In the genomic region with DNA sequence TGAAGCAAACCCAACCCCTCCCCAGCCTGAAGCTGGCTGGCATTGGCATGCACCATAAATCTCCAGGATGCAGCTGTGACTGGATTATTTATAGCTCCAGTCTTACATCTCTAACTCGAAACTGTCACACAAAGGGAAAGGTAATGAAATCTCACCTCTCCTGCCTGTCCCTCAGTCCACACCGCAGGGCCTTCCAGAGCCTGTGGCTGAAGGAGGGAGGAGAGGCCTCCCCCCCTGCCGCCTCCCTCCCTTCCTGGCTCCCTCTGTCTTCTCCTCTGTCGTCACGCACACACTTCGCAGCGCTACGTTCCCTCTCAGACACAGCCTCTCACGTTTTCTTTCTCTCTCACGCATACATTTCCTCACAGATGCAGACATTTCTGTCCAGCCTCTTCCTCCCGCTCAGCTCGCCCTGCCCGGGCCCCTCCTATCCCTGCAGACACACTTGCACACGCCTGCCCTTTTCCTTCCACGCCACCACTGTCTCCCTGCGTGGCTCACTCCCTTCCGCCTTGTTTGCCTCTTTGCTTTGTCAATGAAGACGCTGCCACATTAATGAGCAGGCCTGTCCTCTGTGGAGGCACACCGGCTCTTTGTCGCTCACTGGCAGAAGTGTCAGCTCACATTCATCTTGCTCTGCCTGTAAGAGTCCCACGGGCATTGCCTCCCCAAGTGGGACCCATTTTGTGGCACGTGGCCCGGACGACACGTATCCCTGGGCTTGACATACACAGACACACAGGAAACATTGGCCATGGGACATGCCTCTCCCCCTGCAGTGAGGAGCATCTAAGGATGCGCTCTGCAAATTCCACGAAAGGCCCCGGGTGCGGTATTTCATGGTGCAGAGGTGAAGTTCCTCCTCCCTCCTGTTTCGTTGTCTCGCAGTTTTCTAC, we compare ENCODE assay signal across 8 cellular contexts. TPM values are rescaled to one million over a fixed set of nuclear protein-coding genes. Genes with fewer than 3 reads are reported as not detected.
DNase-seq lines count a peak whose midpoint lies in the region; ATAC-seq, FAIRE-seq and TF ChIP-seq lines count a peak whose summit lies in the region.

No MANE protein-coding gene starts in this region.

- ATAC-seq in stimulated activated naive CD8-positive, alpha-beta T cell treated with anti-CD3 and anti-CD28 coated beads, Interleukin-15, Interleukin-2, amounts not matched to agents 100 U/mL and 50 U/mL, for 24 hours, result no peak
- peak; percentile 57 for ATAC-seq in GM12878

- TF ChIP-seq POLR2A in GM12878 (IDR thresholded peaks at IDR 0.05; ENCODE audit: low read depth, low read length), result peak; percentile 57

- TF ChIP-seq CTCF in GM12878 (IDR thresholded peaks at IDR 0.05 in 2 of 3, conservative IDR thresholded peaks at IDR 0.05 in 1 of 3; ENCODE audit: control insufficient read depth in 2 of 3, extremely low read depth in 1 of 3, insufficient read depth in 1 of 3, low read depth in 3 of 3, low read length in 3 of 3), result no peak
- TF ChIP-seq CTCF in mesothelial cell of epicardium (IDR thresholded peaks at IDR 0.05; ENCODE audit: unreplicated experiment), result no peak

- peak overlapping the region; percentile 98 for H2AFZ ChIP-seq in GM12878 (ENCODE audit: control insufficient read depth, low read depth, low read length)

- no peaks in the 10 kb centered on the region for H3K36me3 Mint-ChIP-seq in stimulated activated naive CD8-positive, alpha-beta T cell treated with anti-CD3 and anti-CD28 coated beads, Interleukin-15, Interleukin-2, amounts not matched to agents 100 ng/mL and 50 ng/mL, for 24 hours (ENCODE audit: low read depth)
- H3K36me3 Mint-ChIP-seq in mesothelial cell of epicardium, result no peaks in the 10 kb centered on the region

- intact Hi-C loops in GM12878 (cut with micrococcal nuclease; ENCODE audit: unreplicated experiment), result no loop called here

- H4K20me1 ChIP-seq in GM12878 (ENCODE audit: control insufficient read depth, insufficient read depth), result no peaks in the 10 kb centered on the region

- no peak for DNase-seq in stimulated activated naive CD8-positive, alpha-beta T cell treated with anti-CD3 and anti-CD28 coated beads, Interleukin-15, Interleukin-2, amounts not matched to agents 100 U/mL and 50 U/mL, for 24 hours
- DNase-seq in NCI-H2107 treated with DMSO at 0.1 percent for 48 hours (lab: John Stamatoyannopoulos, UW; ENCODE audit: unreplicated experiment) (peak; percentile 85), GM12878 (ENCODE audit: low read depth, low spot score) (no peak), mesothelial cell of epicardium (ENCODE audit: low spot score in 2 of 2, unreplicated experiment in 2 of 2) (peak in 1 of 2 experiments; percentile 69), midbrain (lab: John Stamatoyannopoulos, UW) (no peak), NCI-H1930 (lab: John Stamatoyannopoulos, UW) (no peak), NCI-H774 (lab: John Stamatoyannopoulos, UW) (no peak)

- no peak for TF ChIP-seq EP300 in GM12878 (IDR thresholded peaks at IDR 0.05; ENCODE audit: borderline replicate concordance in 1 of 2, control insufficient read depth in 1 of 2, low read depth in 2 of 2, low read length in 2 of 2)

- H3K9ac ChIP-seq in GM12878 (ENCODE audit: control insufficient read depth, insufficient read depth, low read length), result peak overlapping the region; percentile 63

- peak overlapping the region; percentile 75 for H3K4me2 ChIP-seq in GM12878 (ENCODE audit: control insufficient read depth, insufficient read depth)

- no peaks in the 10 kb centered on the region for H3K27me3 ChIP-seq in GM12878 (replicated peaks in 1 of 2; ENCODE audit: control insufficient read depth in 2 of 2, insufficient read depth in 2 of 2, low read length in 1 of 2)

- in situ Hi-C loops in GM12878 (cut with MboI), result no loop called here

- H3K4me3 ChIP-seq in GM12878, result peak overlapping the region; percentile 56; the same call in 1 of the 2 replicates

- POLR2A ChIA-PET in GM12878 (lab: Charles Lee), result interaction anchor here (0.6 to 1.0 kb wide), 3 partner anchors 22 to 615 kb away, joined by 4 to 6 read pairs (median 4); no protein-coding TSS in a partner anchor

- H3K4me3 Mint-ChIP-seq in stimulated activated naive CD8-positive, alpha-beta T cell treated with anti-CD3 and anti-CD28 coated beads, Interleukin-15, Interleukin-2, amounts not matched to agents 100 ng/mL and 50 ng/mL, for 24 hours, result peak overlapping the region; percentile 44
- H3K4me3 Mint-ChIP-seq in mesothelial cell of epicardium, result peak overlapping the region; percentile 27

- H3K4me1 Mint-ChIP-seq in stimulated activated naive CD8-positive, alpha-beta T cell treated with anti-CD3 and anti-CD28 coated beads, Interleukin-15, Interleukin-2, amounts not matched to agents 100 ng/mL and 50 ng/mL, for 24 hours (ENCODE audit: low read depth), result peaks cover 27% of the 10 kb centered on the region
- H3K4me1 Mint-ChIP-seq in mesothelial cell of epicardium, result peaks cover 74% of the 10 kb centered on the region

- peak overlapping the region; percentile 66 for H3K27ac ChIP-seq in GM12878 (ENCODE audit: control insufficient read depth, insufficient read depth)

- RAD21 ChIA-PET in GM12878 (lab: Charles Lee; ENCODE audit: unreplicated experiment), result interaction anchor here (0.7 to 3.2 kb wide), 5 partner anchors 22 to 87 kb away, joined by 3 to 13 read pairs (median 3); a partner anchor contains a TSS

- no peaks in the 10 kb centered on the region for H3K9me3 Mint-ChIP-seq in stimulated activated naive CD8-positive, alpha-beta T cell treated with anti-CD3 and anti-CD28 coated beads, Interleukin-15, Interleukin-2, amounts not matched to agents 100 ng/mL and 50 ng/mL, for 24 hours
- no peaks in the 10 kb centered on the region for H3K9me3 Mint-ChIP-seq in mesothelial cell of epicardium

- CTCF ChIA-PET in GM12878 (lab: Yijun Ruan, JAX), result interaction anchor here (0.6 to 1.2 kb wide), 3 partner anchors 23 to 52 kb away, joined by 3 to 4 read pairs (median 3); no protein-coding TSS in a partner anchor

- TF ChIP-seq RAD21 in GM12878 (IDR thresholded peaks at IDR 0.05; ENCODE audit: insufficient read depth, low read depth, low read length), result no peak

- 27% methylated on average over 31 of the region's 31 CpGs for WGBS in GM12878 (ENCODE audit: insufficient coverage, insufficient replicate concordance, low lambda C conversion rate, missing lambda C conversion rate)

- H3K27ac Mint-ChIP-seq in stimulated activated naive CD8-positive, alpha-beta T cell treated with anti-CD3 and anti-CD28 coated beads, Interleukin-15, Interleukin-2, amounts not matched to agents 100 ng/mL and 50 ng/mL, for 24 hours, result peak overlapping the region; percentile 49
- peak overlapping the region; percentile 94 for H3K27ac Mint-ChIP-seq in mesothelial cell of epicardium

- H3K79me2 ChIP-seq in GM12878 (ENCODE audit: control insufficient read depth, insufficient read depth, low read length), result no peaks in the 10 kb centered on the region

- H3K36me3 ChIP-seq in GM12878 (ENCODE audit: control insufficient read depth in 2 of 2, insufficient read depth in 2 of 2, low read length in 1 of 2), result no peaks in the 10 kb centered on the region

- SMC1A ChIA-PET in GM12878 (lab: Charles Lee; ENCODE audit: uncharacterized antibody, unreplicated experiment), result interaction anchor here (1.1 to 1.9 kb wide), 3 partner anchors 8 to 37 kb away, joined by 3 to 7 read pairs (median 6); no protein-coding TSS in a partner anchor

- H3K27me3 Mint-ChIP-seq in stimulated activated naive CD8-positive, alpha-beta T cell treated with anti-CD3 and anti-CD28 coated beads, Interleukin-15, Interleukin-2, amounts not matched to agents 100 ng/mL and 50 ng/mL, for 24 hours, result no peaks in the 10 kb centered on the region
- no peaks in the 10 kb centered on the region for H3K27me3 Mint-ChIP-seq in mesothelial cell of epicardium (ENCODE audit: low read depth)

- FAIRE-seq in GM12878 (lab: Jason Lieb, UNC), result no peak

- no TSS peak for BruUV-seq in GM12878 (replicated peaks; lab: Mats Ljungman, UMichigan)

- no peaks in the 10 kb centered on the region for H3K9me3 ChIP-seq in GM12878 (replicated peaks; ENCODE audit: control insufficient read depth, insufficient read depth, low read length)

- H3K4me1 ChIP-seq in GM12878 (ENCODE audit: control insufficient read depth, insufficient read depth, low read length), result peaks cover 29% of the 10 kb centered on the region

TF ChIP-seq in GM12878, 131 proteins besides CTCF, POLR2A, EP300 and RAD21 (continues in another document):
- TF ChIP-seq SREBF2 (IDR thresholded peaks at IDR 0.05; ENCODE audit: low read length) (no peak), LARP7 (IDR thresholded peaks at IDR 0.05) (no peak), CEBPB (IDR thresholded peaks at IDR 0.05; ENCODE audit: borderline replicate concordance in 1 of 2, low read depth in 2 of 2, low read length in 2 of 2) (no peak), HDGF (IDR thresholded peaks at IDR 0.05) (peak; percentile 78), IKZF2 (IDR thresholded peaks at IDR 0.05) (peak in 1 of 2 experiments; percentile 58; a peak in 2 of 4 replicates)
- TF ChIP-seq, protein P1, sequence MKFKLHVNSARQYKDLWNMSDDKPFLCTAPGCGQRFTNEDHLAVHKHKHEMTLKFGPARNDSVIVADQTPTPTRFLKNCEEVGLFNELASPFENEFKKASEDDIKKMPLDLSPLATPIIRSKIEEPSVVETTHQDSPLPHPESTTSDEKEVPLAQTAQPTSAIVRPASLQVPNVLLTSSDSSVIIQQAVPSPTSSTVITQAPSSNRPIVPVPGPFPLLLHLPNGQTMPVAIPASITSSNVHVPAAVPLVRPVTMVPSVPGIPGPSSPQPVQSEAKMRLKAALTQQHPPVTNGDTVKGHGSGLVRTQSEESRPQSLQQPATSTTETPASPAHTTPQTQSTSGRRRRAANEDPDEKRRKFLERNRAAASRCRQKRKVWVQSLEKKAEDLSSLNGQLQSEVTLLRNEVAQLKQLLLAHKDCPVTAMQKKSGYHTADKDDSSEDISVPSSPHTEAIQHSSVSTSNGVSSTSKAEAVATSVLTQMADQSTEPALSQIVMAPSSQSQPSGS (IDR thresholded peaks at IDR 0.05; ENCODE audit: low read length), result no peak

RNA-seq across cellular contexts. Expression of a gene that starts 27.9 kb away (rescaled TPM):
- 24.2 and 27.6 TPM in 2 replicates for total RNA-seq in GM12878 (2013; cell fraction: nucleolus; rRNA removed)
- 19.1 and 22.8 TPM in 2 replicates for total RNA-seq in GM12878 (2014; rRNA removed)
- total RNA-seq in GM12878 (2014; rRNA removed; fragmentation: Illumina TruSeq; extraction: Trizol), result 2.8 and 3.4 TPM in 2 replicates
- 33.3 and 34.5 TPM in 2 replicates for total RNA-seq in GM12878 (2021)
- 3.2 TPM for polyA plus RNA-seq in GM12878 (2011; ENCODE audit: low read depth)
- 8.3 and 9.7 TPM in 2 replicates for polyA plus RNA-seq in GM12878 (2011; rRNA removed)
- 11.4 and 14.5 TPM in 2 replicates for polyA plus RNA-seq in GM12878 (2011; cell fraction: cytosol; rRNA removed)
- 25.0 and 34.8 TPM in 2 replicates for polyA plus RNA-seq in GM12878 (2011; cell fraction: nucleus; rRNA removed)
- polyA plus RNA-seq in GM12878 (2012), result 13.7 and 15.9 TPM in 2 replicates
- polyA plus RNA-seq in GM12878 (2014; fragmentation: Illumina TruSeq; extraction: Trizol), result 1.6 and 2.9 TPM in 2 replicates
- polyA plus RNA-seq in GM12878 (2014; fragmentation: Nextera tagmentation; extraction: Ambion mirVana), result 1 to 10 TPM; 1.2 to 1.9 TPM
- polyA plus RNA-seq in GM12878 (2014; rRNA removed), result 11.6 and 14.4 TPM in 2 replicates
- 1 to 10 TPM; 1.4 to 2.3 TPM for polyA plus RNA-seq in GM12878 (2016; fragmentation: Nextera tagmentation; extraction: Ambion mirVana)
- 7.2 and 13.4 TPM in 2 replicates for polyA minus RNA-seq in GM12878 (2011; rRNA and poly(A)+ RNA removed)
- polyA minus RNA-seq in GM12878 (2011; cell fraction: cytosol; rRNA and poly(A)+ RNA removed), result 19.1 and 23.4 TPM in 2 replicates
- 16.6 and 29.0 TPM in 2 replicates for polyA minus RNA-seq in GM12878 (2011; cell fraction: nucleus; rRNA and poly(A)+ RNA removed)
- total RNA-seq in mesothelial cell of epicardium, result 126 to 131 TPM (median 128 TPM) in 3 replicates
